ENCODE assay signal across 12 cellular contexts in the genomic region with DNA sequence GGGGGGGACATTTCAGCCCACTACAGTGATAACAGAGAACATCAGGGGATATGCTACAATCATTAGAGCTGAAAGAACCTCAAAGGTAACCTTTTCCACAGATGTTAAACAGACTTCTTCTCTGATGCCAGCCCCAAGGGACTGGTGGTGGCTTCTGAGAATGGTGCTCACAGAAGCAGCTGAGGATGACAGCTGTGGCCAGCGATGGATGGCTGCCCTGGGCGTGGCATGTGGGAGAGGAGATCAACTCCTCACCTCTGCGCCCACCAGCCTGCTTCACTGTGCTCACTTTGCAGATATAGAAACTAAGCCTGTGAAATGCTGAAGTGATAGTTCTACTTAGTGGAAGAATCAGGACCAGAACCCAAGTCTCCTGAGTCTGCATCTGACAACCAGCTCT. TPM values are rescaled to one million over a fixed set of nuclear protein-coding genes. Genes with fewer than 3 reads are reported as not detected.
DNase-seq lines count a peak whose midpoint lies in the region; ATAC-seq, FAIRE-seq and TF ChIP-seq lines count a peak whose summit lies in the region.
"Had no signal": no experiment of that assay in that cellular context is flagged by ENCODE, and none has a peak within 500 bp of the region (broad histone marks: within the 10 kb centered on the region; RNA-seq: fewer than 3 reads in every experiment).

No MANE protein-coding gene starts in this region.

- no TSS peak for BruUV-seq in GM12878 (replicated peaks; lab: Mats Ljungman, UMichigan)

- H3K4me3 ChIP-seq in GM12878 (peak overlapping the region; percentile 28), gastroesophageal sphincter (no peak overlapping the region)

- intact Hi-C loops in GM12878 (cut with micrococcal nuclease; ENCODE audit: unreplicated experiment), result loop anchor here (1.0 to 5.0 kb wide), 3 partner anchors 19 to 53 kb away; a partner anchor contains a TSS

- H3K27ac ChIP-seq in GM12878 (ENCODE audit: control insufficient read depth, insufficient read depth) (peak overlapping the region; percentile 77), gastroesophageal sphincter (no peak overlapping the region)

- FAIRE-seq in GM12892 (lab: Jason Lieb, UNC) (peak; percentile 56), GM12878 (lab: Jason Lieb, UNC) (no peak)

- H4K20me1 ChIP-seq in GM12878 (ENCODE audit: control insufficient read depth, insufficient read depth), result no peaks in the 10 kb centered on the region

- DNase-seq in GM12892 (ENCODE audit: insufficient read length), result peak; percentile 40
- peak; percentile 92 for DNase-seq in GM12878 (ENCODE audit: low read depth, low spot score)
- no peak for DNase-seq in ureter (ENCODE audit: low spot score)
- DNase-seq in HuH-7 (ENCODE audit: low spot score), result no peak
- no peak for DNase-seq in AG20443 (ENCODE audit: low spot score)
- DNase-seq: activated naive CD4-positive, alpha-beta T cell treated with anti-CD3 and anti-CD28 coated beads, Interleukin-2, amount 50 U/mL, for 16 hours; DMS79 treated with DMSO at 0.1 percent for 48 hours; IMR-90; nephron progenitor cell had no signal

- TF ChIP-seq POLR2A in GM12892 (IDR thresholded peaks at IDR 0.05; ENCODE audit: low read depth, low read length) (no peak), GM12878 (IDR thresholded peaks at IDR 0.05; ENCODE audit: low read depth, low read length) (no peak), gastroesophageal sphincter (IDR thresholded peaks at IDR 0.05) (no peak)

- H3K36me3 ChIP-seq in GM12878 (ENCODE audit: control insufficient read depth in 2 of 2, insufficient read depth in 2 of 2, low read length in 1 of 2) (peaks cover 0 to 7% of the 10 kb centered on the region in 2 experiments; a peak in 2 of 4 replicates), gastroesophageal sphincter (no peaks in the 10 kb centered on the region)

- RAD21 ChIA-PET in GM12878 (lab: Charles Lee; ENCODE audit: unreplicated experiment), result interaction anchor here (0.8 to 4.8 kb wide), 15 partner anchors 9 to 382 kb away, joined by 3 to 37 read pairs (median 4); no protein-coding TSS in a partner anchor

- SMC1A ChIA-PET in GM12878 (lab: Charles Lee; ENCODE audit: uncharacterized antibody, unreplicated experiment), result interaction anchor here (0.6 to 6.6 kb wide), 19 partner anchors 11 to 206 kb away, joined by 3 to 58 read pairs (median 4); no protein-coding TSS in a partner anchor

- no peak overlapping the region for H2AFZ ChIP-seq in GM12878 (ENCODE audit: control insufficient read depth, low read depth, low read length)

- peak overlapping the region; percentile 75 for H3K4me2 ChIP-seq in GM12878 (ENCODE audit: control insufficient read depth, insufficient read depth)

- CTCF ChIA-PET in GM12878 (lab: Yijun Ruan, JAX), result interaction anchor here (0.7 to 4.9 kb wide), 12 partner anchors 15 to 207 kb away, joined by 3 to 29 read pairs (median 4); no protein-coding TSS in a partner anchor

- peak overlapping the region; percentile 17; the same call in 1 of the 2 replicates for H3K9ac ChIP-seq in GM12878 (ENCODE audit: control insufficient read depth, insufficient read depth, low read length)

- in situ Hi-C loops in GM12878 (cut with MboI), result no loop called here

- peaks cover 49% of the 10 kb centered on the region for H3K4me1 ChIP-seq in GM12878 (ENCODE audit: control insufficient read depth, insufficient read depth, low read length)
- peaks cover 0 to 92% (median 13%) of the 10 kb centered on the region in 3 donors for H3K4me1 ChIP-seq in gastroesophageal sphincter

- WGBS in GM12878 (ENCODE audit: insufficient coverage, insufficient replicate concordance, low lambda C conversion rate, missing lambda C conversion rate), result 0% methylated on average over 3 of the region's 3 CpGs
- WGBS in gastroesophageal sphincter (ENCODE audit: low coverage in 1 of 2), 2 donors, result 90 to 100% methylated on average over 3 of the region's 3 CpGs

- peaks cover 75% of the 10 kb centered on the region for H3K79me2 ChIP-seq in GM12878 (ENCODE audit: control insufficient read depth, insufficient read depth, low read length)

- ATAC-seq in GM19467 (IDR thresholded peaks at IDR 0.05; ENCODE audit: unreplicated experiment) (peak; percentile 90), HG03103 (IDR thresholded peaks at IDR 0.05; ENCODE audit: low read depth, unreplicated experiment) (peak; percentile 84), GM12878 (peak; percentile 92), gastroesophageal sphincter (no peak)

- H3K27me3 ChIP-seq in GM12878 (replicated peaks in 1 of 2; ENCODE audit: control insufficient read depth in 2 of 2, insufficient read depth in 2 of 2, low read length in 1 of 2), result no peaks in the 10 kb centered on the region
- no peaks in the 10 kb centered on the region for H3K27me3 ChIP-seq in gastroesophageal sphincter

- peaks cover 15% of the 10 kb centered on the region; the same call in 2 of the 3 replicates for H3K9me3 ChIP-seq in GM12878 (replicated peaks; ENCODE audit: control insufficient read depth, insufficient read depth, low read length)
- H3K9me3 ChIP-seq in gastroesophageal sphincter, result no peaks in the 10 kb centered on the region

- TF ChIP-seq CTCF in GM12878 (IDR thresholded peaks at IDR 0.05 in 2 of 3, conservative IDR thresholded peaks at IDR 0.05 in 1 of 3; ENCODE audit: control insufficient read depth in 2 of 3, extremely low read depth in 1 of 3, insufficient read depth in 1 of 3, low read depth in 3 of 3, low read length in 3 of 3) (no peak), gastroesophageal sphincter (IDR thresholded peaks at IDR 0.05) (no peak)

- peak; percentile 46 to 54; a peak in 2 of 4 replicates for TF ChIP-seq EP300 in GM12878 (IDR thresholded peaks at IDR 0.05; ENCODE audit: borderline replicate concordance in 1 of 2, control insufficient read depth in 1 of 2, low read depth in 2 of 2, low read length in 2 of 2)
- no peak for TF ChIP-seq EP300 in gastroesophageal sphincter (IDR thresholded peaks at IDR 0.05)

- TF ChIP-seq RAD21 in GM12878 (IDR thresholded peaks at IDR 0.05; ENCODE audit: insufficient read depth, low read depth, low read length), result no peak

- POLR2A ChIA-PET in GM12878 (lab: Charles Lee), result interaction anchor here (0.5 to 2.3 kb wide), 8 partner anchors 12 to 159 kb away, joined by 3 to 13 read pairs (median 5); no protein-coding TSS in a partner anchor

TF ChIP-seq in GM12878, 131 proteins besides CTCF, POLR2A, EP300 and RAD21 (continues in another document):
- TF ChIP-seq ETV6 (conservative IDR thresholded peaks at IDR 0.05 in 1 of 2, IDR thresholded peaks at IDR 0.05 in 1 of 2; ENCODE audit: borderline replicate concordance in 1 of 2, low read depth in 1 of 2), result peak in 1 of 2 experiments; percentile 65; a peak in 1 of 4 replicates
- TF ChIP-seq NFIC (IDR thresholded peaks at IDR 0.05; ENCODE audit: low read depth, low read length), result no peak
- no peak for TF ChIP-seq ZSCAN29 (IDR thresholded peaks at IDR 0.05)
- TF ChIP-seq TCF7 (IDR thresholded peaks at IDR 0.05; ENCODE audit: borderline replicate concordance), result no peak
- peak; percentile 31; the same call in 1 of the 2 replicates for TF ChIP-seq FOXM1 (IDR thresholded peaks at IDR 0.05; ENCODE audit: low read depth, low read length)
- TF ChIP-seq IRF4 (IDR thresholded peaks at IDR 0.05; ENCODE audit: low read depth, low read length), result 0 out of 2 replicates have a peak, but pooled peaks have one; percentile 46
- TF ChIP-seq, protein P1, sequence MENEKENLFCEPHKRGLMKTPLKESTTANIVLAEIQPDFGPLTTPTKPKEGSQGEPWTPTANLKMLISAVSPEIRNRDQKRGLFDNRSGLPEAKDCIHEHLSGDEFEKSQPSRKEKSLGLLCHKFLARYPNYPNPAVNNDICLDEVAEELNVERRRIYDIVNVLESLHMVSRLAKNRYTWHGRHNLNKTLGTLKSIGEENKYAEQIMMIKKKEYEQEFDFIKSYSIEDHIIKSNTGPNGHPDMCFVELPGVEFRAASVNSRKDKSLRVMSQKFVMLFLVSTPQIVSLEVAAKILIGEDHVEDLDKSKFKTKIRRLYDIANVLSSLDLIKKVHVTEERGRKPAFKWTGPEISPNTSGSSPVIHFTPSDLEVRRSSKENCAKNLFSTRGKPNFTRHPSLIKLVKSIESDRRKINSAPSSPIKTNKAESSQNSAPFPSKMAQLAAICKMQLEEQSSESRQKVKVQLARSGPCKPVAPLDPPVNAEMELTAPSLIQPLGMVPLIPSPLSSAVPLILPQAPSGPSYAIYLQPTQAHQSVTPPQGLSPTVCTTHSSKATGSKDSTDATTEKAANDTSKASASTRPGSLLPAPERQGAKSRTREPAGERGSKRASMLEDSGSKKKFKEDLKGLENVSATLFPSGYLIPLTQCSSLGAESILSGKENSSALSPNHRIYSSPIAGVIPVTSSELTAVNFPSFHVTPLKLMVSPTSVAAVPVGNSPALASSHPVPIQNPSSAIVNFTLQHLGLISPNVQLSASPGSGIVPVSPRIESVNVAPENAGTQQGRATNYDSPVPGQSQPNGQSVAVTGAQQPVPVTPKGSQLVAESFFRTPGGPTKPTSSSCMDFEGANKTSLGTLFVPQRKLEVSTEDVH (IDR thresholded peaks at IDR 0.05; ENCODE audit: low read depth, partially characterized antibody), result no peak
- TF ChIP-seq EGR1 (IDR thresholded peaks at IDR 0.05; ENCODE audit: borderline replicate concordance in 1 of 2, low read depth in 2 of 2, low read length in 2 of 2), result no peak

RNA-seq across cellular contexts. Expression of a gene that starts 33.0 kb away (rescaled TPM):
- polyA plus RNA-seq in GM12892 (2012; ENCODE audit: missing spikeins), result 29.8 TPM
- 112 and 136 TPM in 2 replicates for total RNA-seq in GM12878 (2013; cell fraction: nucleolus; rRNA removed)
- 41.7 and 42.0 TPM in 2 replicates for total RNA-seq in GM12878 (2014; rRNA removed)
- 32.5 and 33.8 TPM in 2 replicates for total RNA-seq in GM12878 (2014; rRNA removed; fragmentation: Illumina TruSeq; extraction: Trizol)
- total RNA-seq in GM12878 (2021), result 66.1 and 68.9 TPM in 2 replicates
- 19.9 TPM for polyA plus RNA-seq in GM12878 (2011; ENCODE audit: low read depth)
- 21.5 and 25.6 TPM in 2 replicates for polyA plus RNA-seq in GM12878 (2011; rRNA removed)
- 21.5 and 21.7 TPM in 2 replicates for polyA plus RNA-seq in GM12878 (2011; cell fraction: cytosol; rRNA removed)
- polyA plus RNA-seq in GM12878 (2011; cell fraction: nucleus; rRNA removed), result 17.3 and 21.5 TPM in 2 replicates
- polyA plus RNA-seq in GM12878 (2012), result 28.8 and 31.2 TPM in 2 replicates
- 43.6 and 46.8 TPM in 2 replicates for polyA plus RNA-seq in GM12878 (2014; fragmentation: Illumina TruSeq; extraction: Trizol)
- polyA plus RNA-seq in GM12878 (2014; fragmentation: Nextera tagmentation; extraction: Ambion mirVana), result 1 to 10 TPM; 4.5 to 7.1 TPM
- 34.5 and 38.4 TPM in 2 replicates for polyA plus RNA-seq in GM12878 (2014; rRNA removed)
- polyA plus RNA-seq in GM12878 (2016; fragmentation: Nextera tagmentation; extraction: Ambion mirVana), result 10 to 100 TPM; 21.2 to 23.7 TPM
- polyA minus RNA-seq in GM12878 (2011; rRNA and poly(A)+ RNA removed), result 42.8 and 49.2 TPM in 2 replicates
- 15.0 and 20.3 TPM in 2 replicates for polyA minus RNA-seq in GM12878 (2011; cell fraction: cytosol; rRNA and poly(A)+ RNA removed)
- polyA minus RNA-seq in GM12878 (2011; cell fraction: nucleus; rRNA and poly(A)+ RNA removed), result 27.3 and 39.6 TPM in 2 replicates
- 100 to 1,000 TPM; 116 to 172 (median 136) TPM for total RNA-seq in gastroesophageal sphincter
- total RNA-seq in ureter, result 91.7 TPM

Comparison
In these comparisons a context has a peak if more than half of its experiments do, and no peak if none do; other contexts are left out.
1. DNase-seq: peak in GM12892 (single experiment) and GM12878 (single experiment); none in ureter (single experiment), HuH-7 (single experiment) and AG20443 (single experiment).